Comparison of ENCODE assay signal across 8 cellular contexts in the genomic region with DNA sequence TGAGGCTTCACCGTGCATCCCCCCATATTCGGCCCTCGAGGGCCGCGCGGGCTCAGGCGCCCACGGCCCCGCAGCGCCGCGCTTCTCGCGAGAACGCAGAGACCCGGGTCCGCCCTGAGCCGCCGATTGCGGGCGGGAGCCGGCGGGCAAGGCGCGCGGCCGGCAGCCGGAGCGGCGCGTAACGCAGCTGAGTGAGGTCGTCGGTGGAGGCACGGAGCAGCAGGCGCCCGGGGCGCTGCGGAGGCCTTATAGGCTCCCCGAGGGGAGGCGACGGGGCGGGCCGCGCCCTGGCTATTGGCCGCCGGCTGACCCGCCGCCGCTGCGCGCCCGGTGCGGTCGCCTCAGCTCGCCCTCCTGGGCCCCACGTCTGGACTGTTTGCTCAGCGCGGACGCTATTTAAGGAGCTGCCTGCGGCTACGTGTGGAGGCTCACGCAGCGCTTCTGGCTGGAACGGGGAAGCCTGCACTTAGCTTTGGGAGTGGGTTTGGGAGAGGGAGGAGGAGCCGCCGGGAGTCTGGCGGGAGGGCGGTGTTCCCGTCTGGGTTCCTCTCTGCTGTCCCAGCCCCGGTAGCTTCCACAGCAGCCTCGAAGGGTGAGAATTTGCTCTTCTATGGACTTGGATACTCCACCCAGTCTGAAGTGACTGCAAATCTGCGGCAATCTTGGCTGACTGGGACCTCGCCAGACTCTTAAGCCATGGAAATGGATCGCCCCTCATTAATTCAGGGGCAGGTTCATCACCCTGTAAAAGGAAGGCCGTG. TPM values are rescaled to one million over a fixed set of nuclear protein-coding genes. Genes with fewer than 3 reads are reported as not detected.
DNase-seq lines count a peak whose midpoint lies in the region; ATAC-seq and TF ChIP-seq lines count a peak whose summit lies in the region.

A gene (minus strand): TSS at position 221 of the 761 bp plus-strand sequence. CDS start 195 bp downstream, at position 26.

- peak within 1 kb of the TSS; percentile 45 to 71 (median 63) for H3K4me3 ChIP-seq in adrenal gland
- H3K4me3 ChIP-seq in neutrophil (ENCODE audit: low read depth in 1 of 2, low read length in 1 of 2): peak within 1 kb of the TSS; percentile 23 to 43

- H3K36me3 ChIP-seq in adrenal gland (replicated peaks in 1 of 2): no peaks in the 10 kb centered on the region
- H3K36me3 ChIP-seq in neutrophil: no peaks in the 10 kb centered on the region

- TF ChIP-seq CTCF in adrenal gland (IDR thresholded peaks at IDR 0.05): no peak
- no peak for TF ChIP-seq CTCF in neutrophil (IDR thresholded peaks at IDR 0.05)

- peak within 1 kb of the TSS; percentile 75 to 98 (median 93) for H3K27ac ChIP-seq in adrenal gland
- no peak within 1 kb of the TSS for H3K27ac ChIP-seq in neutrophil

- H3K27me3 ChIP-seq in adrenal gland (no peaks in the 10 kb centered on the region), neutrophil (peaks cover 94% of the 10 kb centered on the region)

- WGBS in adrenal gland, 4 donors: 1 to 5% (median 1%) methylated on average over 7 to 76 of the region's 76 CpGs

- H3K4me1 ChIP-seq in adrenal gland (replicated peaks in 1 of 2) (peaks cover 36 to 48% of the 10 kb centered on the region in 2 donors), neutrophil (ENCODE audit: control insufficient read depth in 1 of 2, insufficient read depth in 1 of 2, low read depth in 1 of 2, low read length in 1 of 2) (peaks cover 7 to 16% of the 10 kb centered on the region in 2 experiments)

- intact Hi-C loops in adrenal gland (cut with DNase I) (no loop called here), head of caudate nucleus (cut with DNase I) (no loop called here)

- peak; percentile 92 to 94 for TF ChIP-seq POLR2A in adrenal gland (IDR thresholded peaks at IDR 0.05)

- peak; percentile 59 for ATAC-seq in GM18502 (IDR thresholded peaks at IDR 0.05; ENCODE audit: poor library complexity, unreplicated experiment)
- peak; percentile 55 for ATAC-seq in HG02973 (IDR thresholded peaks at IDR 0.05; ENCODE audit: unreplicated experiment)

- no peaks in the 10 kb centered on the region for H3K9me3 ChIP-seq in adrenal gland (replicated peaks in 1 of 3)
- no peaks in the 10 kb centered on the region for H3K9me3 ChIP-seq in neutrophil

- DNase-seq in AG08396 (ENCODE audit: low spot score) (peak; percentile 85), NCI-H526 treated with DMSO at 0.1 percent for 48 hours (lab: John Stamatoyannopoulos, UW) (peak; percentile 77), adrenal gland (peak; percentile 77 to 86 (median 81)), head of caudate nucleus (peak in 41 of 42 donors; percentile 40 to 83 (median 62))
- DNase-seq in activated effector memory CD4-positive, alpha-beta T cell treated with anti-CD3 and anti-CD28 coated beads, Interleukin-2, amount 50 U/mL, for 16 hours: no peak

RNA-seq across cellular contexts. Expression of the gene that starts here (rescaled TPM):
- 10 to 100 TPM; 24.4 to 79.0 (median 47.2) TPM for total RNA-seq in adrenal gland
- 10 to 100 TPM; 33.2 to 56.8 (median 33.6) TPM for polyA plus RNA-seq in adrenal gland
